8 cellular contexts compared by ENCODE assay signal in genomic region chr1:27044613-27045091, GRCh38. TPM values are rescaled to one million over a fixed set of nuclear protein-coding genes. Genes with fewer than 3 reads are reported as not detected.
A peak's percentile ranks its signal among the peaks of the same experiment; 100 is the strongest.
DNase-seq lines count a peak whose midpoint lies in the region; ATAC-seq, FAIRE-seq and TF ChIP-seq lines count a peak whose summit lies in the region.

No MANE protein-coding gene starts in this region.

- peak; percentile 94 for DNase-seq in DMS 273 (lab: John Stamatoyannopoulos, UW; ENCODE audit: unreplicated experiment)
- DNase-seq in DMS 273 treated with DMSO at 0.1 percent for 48 hours (lab: John Stamatoyannopoulos, UW): no peak
- peak; percentile 96 for DNase-seq in Karpas-422
- DNase-seq in RWPE1 (ENCODE audit: low spot score): peak; percentile 77
- peak; percentile 81 for DNase-seq in activated T-helper 9 cell treated with anti-CD3 and anti-CD28 coated beads, Interleukin-2, amount 50 U/mL, for 16 hours (ENCODE audit: low read depth)
- DNase-seq in frontal cortex (ENCODE audit: low spot score in 2 of 2): peak; percentile 55 to 77
- peak; percentile 99 for DNase-seq in omental fat pad (ENCODE audit: low spot score)
- peak; percentile 92 to 93 for DNase-seq in suprapubic skin (ENCODE audit: low spot score in 2 of 2)

- H3K9me3 ChIP-seq in Karpas-422 (ENCODE audit: low read length): no peaks in the 10 kb centered on the region
- H3K9me3 ChIP-seq in suprapubic skin: no peaks in the 10 kb centered on the region

- CTCF ChIA-PET in RWPE1 (lab: Yijun Ruan, JAX): interaction anchor here (0.5 to 5.6 kb wide), 31 partner anchors 10 to 882 kb away, joined by 3 to 166 read pairs (median 5); partner anchors contain the start of gene KDF1

- no peaks in the 10 kb centered on the region for H3K79me2 ChIP-seq in Karpas-422 (ENCODE audit: low read length)

- WGBS in suprapubic skin: 10% methylated on average over 12 of the region's 12 CpGs

- no peak for TF ChIP-seq EP300 in suprapubic skin (IDR thresholded peaks at IDR 0.05)

- H3K36me3 ChIP-seq in Karpas-422 (ENCODE audit: insufficient read depth, low read length): no peaks in the 10 kb centered on the region
- H3K36me3 ChIP-seq in suprapubic skin: no peaks in the 10 kb centered on the region

- no peaks in the 10 kb centered on the region for H3K9me2 ChIP-seq in Karpas-422 (replicated peaks; ENCODE audit: insufficient read depth, low read length)

- peak overlapping the region; percentile 14 for H3K4me2 ChIP-seq in Karpas-422 (ENCODE audit: low read depth, low read length, poor library complexity, severe bottlenecking)

- no peak for TF ChIP-seq POLR2A in suprapubic skin (IDR thresholded peaks at IDR 0.05)

- H3K27ac ChIP-seq in Karpas-422 (ENCODE audit: low read length): no peak overlapping the region
- peak overlapping the region; percentile 18; the same call in 1 of the 2 replicates for H3K27ac ChIP-seq in RWPE1
- H3K27ac ChIP-seq in suprapubic skin: no peak overlapping the region

- H3K4me1 ChIP-seq in Karpas-422 (ENCODE audit: low read length): peaks cover 12% of the 10 kb centered on the region
- H3K4me1 ChIP-seq in suprapubic skin: peaks cover 22% of the 10 kb centered on the region

- H3K27me3 ChIP-seq in Karpas-422 (ENCODE audit: low read length) (no peaks in the 10 kb centered on the region), suprapubic skin (no peaks in the 10 kb centered on the region)

- ATAC-seq in omental fat pad (ENCODE audit: low FRiP score): peak; percentile 78

- no peak for FAIRE-seq in frontal cortex (lab: Jason Lieb, UNC)

- no peaks in the 10 kb centered on the region for H4K20me1 ChIP-seq in Karpas-422 (ENCODE audit: insufficient read depth, low read depth, low read length)

- POLR2A ChIA-PET in RWPE1 (lab: Yijun Ruan, JAX; ENCODE audit: low non-redundant PET): interaction anchor here (0.5 kb wide), 1 partner anchor 310 kb away, joined by 3 read pairs; no protein-coding TSS in a partner anchor

- no peak overlapping the region for H3K9ac ChIP-seq in Karpas-422 (ENCODE audit: low read length)

- H3K4me3 ChIP-seq in Karpas-422 (ENCODE audit: low read length) (no peak overlapping the region), suprapubic skin (peak overlapping the region; percentile 20)

- peak; percentile 91 for TF ChIP-seq CTCF in RWPE1 (conservative IDR thresholded peaks at IDR 0.05; ENCODE audit: low read depth)
- TF ChIP-seq CTCF in omental fat pad (IDR thresholded peaks at IDR 0.05): peak in 2 of 3 donors; percentile 90 to 91
- TF ChIP-seq CTCF in suprapubic skin (IDR thresholded peaks at IDR 0.05): peak; percentile 96 to 98

- H2AFZ ChIP-seq in Karpas-422 (ENCODE audit: low read length): no peak overlapping the region

RNA-seq across cellular contexts. Expression of gene TENT5B, which starts 32.0 kb away (rescaled TPM):
- total RNA-seq in Karpas-422 (2014; rRNA removed; shearing (Covaris generic); ENCODE audit: low replicate concordance): not detected in 2 replicates
- total RNA-seq in frontal cortex (not detected), omental fat pad (10 to 100 TPM in 2 of 4 donors, 1 to 10 TPM in 2; 2.4 to 16.1 (median 10.4) TPM), suprapubic skin (100 to 1,000 TPM in 3 of 4 donors, 10 to 100 TPM in 1; 72.3 to 233 (median 198) TPM)

RNA-seq across cellular contexts. Expression of gene TRNP1, which starts 51.2 kb away (rescaled TPM):
- total RNA-seq in Karpas-422 (2014; rRNA removed; shearing (Covaris generic); ENCODE audit: low replicate concordance): not detected in 2 replicates
- 16.7 TPM for total RNA-seq in frontal cortex
- 10 to 100 TPM in 3 of 4 donors, 1 to 10 TPM in 1; 7.1 to 24.6 (median 15.2) TPM for total RNA-seq in omental fat pad
- 10 to 100 TPM in 3 of 4 donors, 1 to 10 TPM in 1; 7.9 to 41.7 (median 28.4) TPM for total RNA-seq in suprapubic skin

Comparison
In these comparisons a context has a peak if more than half of its experiments do, and no peak if none do; other contexts are left out.
1. RNA of gene TENT5B, which starts 32.0 kb away (total RNA-seq): 72.3 to 233 TPM in suprapubic skin; 2.4 to 16.1 TPM in omental fat pad, not detected in Karpas-422 and not detected in frontal cortex (single experiment); every median in the first group is over 4 times any median in the second.
2. Peak in every context shown above with its lines, with median percentiles within 50 percentile points of each other: CTCF ChIP-seq.